8 cellular contexts compared by ENCODE assay signal in the genomic region with DNA sequence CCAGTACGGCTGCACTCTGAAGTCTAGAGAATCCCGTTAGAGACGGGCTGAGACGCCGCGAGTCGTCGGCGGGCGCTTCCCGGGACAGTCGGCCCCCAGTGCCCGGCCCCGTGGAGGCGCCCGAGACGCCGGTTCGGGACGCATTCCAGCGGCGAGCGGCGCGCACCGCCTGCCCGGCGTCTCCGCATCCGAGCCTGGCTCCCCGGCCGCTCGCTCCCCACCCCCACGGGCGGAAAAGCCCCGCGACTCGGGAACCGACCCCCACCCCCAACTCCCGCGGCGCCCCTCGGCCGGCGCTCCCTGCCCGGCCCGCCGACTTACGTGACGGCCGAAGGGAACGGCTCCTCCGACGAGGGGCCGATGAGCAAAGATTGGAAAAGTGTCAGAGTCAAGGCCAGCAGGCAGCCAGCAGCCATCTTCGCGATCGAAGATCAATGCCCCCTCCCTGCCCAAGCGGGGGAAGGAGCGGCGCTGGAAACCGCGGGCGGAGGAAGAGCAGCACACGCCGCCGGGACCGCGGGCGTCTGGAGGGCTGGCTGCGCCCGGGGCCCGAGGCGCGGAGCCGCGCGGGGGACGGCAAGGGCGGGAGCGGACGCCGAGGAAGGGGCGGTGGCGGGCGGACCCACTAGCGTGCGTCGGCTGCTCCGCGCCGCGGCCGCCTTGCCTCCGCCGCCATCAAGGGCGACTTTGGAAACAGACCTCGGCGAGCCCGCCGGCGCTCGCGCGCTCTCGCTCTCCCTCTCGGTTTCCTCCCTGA. TPM values are rescaled to one million over a fixed set of nuclear protein-coding genes. Genes with fewer than 3 reads are reported as not detected.
DNase-seq lines count a peak whose midpoint lies in the region; ATAC-seq and TF ChIP-seq lines count a peak whose summit lies in the region.

A gene (minus strand): TSS at position 734 of the 757 bp plus-strand sequence.

- H3K4me1 ChIP-seq in breast epithelium (no peaks in the 10 kb centered on the region), gastrocnemius medialis (peaks cover 36 to 39% of the 10 kb centered on the region in 2 donors)

- intact Hi-C loops in breast epithelium (cut with DNase I; ENCODE audit: low total_unique reads) = no loop called here
- intact Hi-C loops in gastrocnemius medialis (cut with DNase I; ENCODE audit: low total_unique reads) = loop anchor here (5.0 to 10.0 kb wide), 3 partner anchors 39 to 278 kb away; no protein-coding TSS in a partner anchor

- no peak for TF ChIP-seq POLR2A in breast epithelium (IDR thresholded peaks at IDR 0.05)
- TF ChIP-seq POLR2A in gastrocnemius medialis (IDR thresholded peaks at IDR 0.05) = peak; percentile 32 to 62

- H3K27ac ChIP-seq in breast epithelium (peak within 1 kb of the TSS; percentile 77 to 92), gastrocnemius medialis (peak within 1 kb of the TSS; percentile 96 to 97 (median 97))

- in situ Hi-C loops in gastrocnemius medialis (cut with MboI; ENCODE audit: low sequenced_read_pairs in 4 of 4) = loop anchor here in 1 of 4 donors (25.0 kb wide), 1 partner anchor 206 kb away; no protein-coding TSS in a partner anchor

- H3K27me3 ChIP-seq in breast epithelium = no peaks in the 10 kb centered on the region
- no peaks in the 10 kb centered on the region for H3K27me3 ChIP-seq in gastrocnemius medialis

- ATAC-seq in gastrocnemius medialis (peak; percentile 43 to 53), GM18519 (IDR thresholded peaks at IDR 0.05; ENCODE audit: low FRiP score, unreplicated experiment) (no peak)

- peak; percentile 9 for DNase-seq in activated gamma-delta T cell (lab: John Stamatoyannopoulos, UW)
- DNase-seq in activated gamma-delta T cell treated with Interleukin-2 at 50 U/mL for 16 hours = no peak
- DNase-seq in NCI-H2107 treated with DMSO at 0.1 percent for 48 hours (lab: John Stamatoyannopoulos, UW; ENCODE audit: unreplicated experiment) = peak; percentile 65
- DNase-seq in breast epithelium (ENCODE audit: low spot score in 2 of 2) = no peak
- DNase-seq in gastrocnemius medialis = peak; percentile 16 to 37
- DNase-seq in glomerular visceral epithelial cell (ENCODE audit: extremely low spot score) = no peak

- H3K36me3 ChIP-seq in breast epithelium (no peaks in the 10 kb centered on the region), gastrocnemius medialis (no peaks in the 10 kb centered on the region)

- H3K9me3 ChIP-seq in breast epithelium (no peaks in the 10 kb centered on the region), iPS-18c (ENCODE audit: control insufficient read depth, insufficient read depth, low read length) (peaks cover 2% of the 10 kb centered on the region), gastrocnemius medialis (no peaks in the 10 kb centered on the region)

- TF ChIP-seq CTCF in breast epithelium (IDR thresholded peaks at IDR 0.05) = no peak
- TF ChIP-seq CTCF in gastrocnemius medialis (IDR thresholded peaks at IDR 0.05 in 4 of 5, conservative IDR thresholded peaks at IDR 0.05 in 1 of 5) = no peak

- peak within 1 kb of the TSS; percentile 76 to 92 (median 83) for H3K4me3 ChIP-seq in breast epithelium
- H3K4me3 ChIP-seq in iPS-18c (ENCODE audit: insufficient read depth, low read depth, low read length) = peak within 1 kb of the TSS; percentile 80
- H3K4me3 ChIP-seq in gastrocnemius medialis = peak within 1 kb of the TSS; percentile 79 to 93 (median 84)

RNA-seq across cellular contexts. Expression of the gene that starts here (rescaled TPM):
- total RNA-seq in breast epithelium (10 to 100 TPM; 10.2 to 79.4 (median 16.0) TPM), gastrocnemius medialis (100 to 1,000 TPM in 3 of 4 donors, 10 to 100 TPM in 1; 83.9 to 157 (median 120) TPM)

Comparison
In these comparisons a context has a peak if more than half of its experiments do, and no peak if none do; other contexts are left out.
1. DNase-seq: peak in activated gamma-delta T cell (single experiment), NCI-H2107 treated with DMSO at 0.1 percent for 48 hours (single experiment) and gastrocnemius medialis (2 of 2); none in activated gamma-delta T cell treated with Interleukin-2 at 50 U/mL for 16 hours (single experiment), breast epithelium (0 of 2) and glomerular visceral epithelial cell (single experiment).
2. Peak in every context shown above with its lines, with median percentiles within 50 percentile points of each other: H3K4me3 ChIP-seq.